In the genomic region with DNA sequence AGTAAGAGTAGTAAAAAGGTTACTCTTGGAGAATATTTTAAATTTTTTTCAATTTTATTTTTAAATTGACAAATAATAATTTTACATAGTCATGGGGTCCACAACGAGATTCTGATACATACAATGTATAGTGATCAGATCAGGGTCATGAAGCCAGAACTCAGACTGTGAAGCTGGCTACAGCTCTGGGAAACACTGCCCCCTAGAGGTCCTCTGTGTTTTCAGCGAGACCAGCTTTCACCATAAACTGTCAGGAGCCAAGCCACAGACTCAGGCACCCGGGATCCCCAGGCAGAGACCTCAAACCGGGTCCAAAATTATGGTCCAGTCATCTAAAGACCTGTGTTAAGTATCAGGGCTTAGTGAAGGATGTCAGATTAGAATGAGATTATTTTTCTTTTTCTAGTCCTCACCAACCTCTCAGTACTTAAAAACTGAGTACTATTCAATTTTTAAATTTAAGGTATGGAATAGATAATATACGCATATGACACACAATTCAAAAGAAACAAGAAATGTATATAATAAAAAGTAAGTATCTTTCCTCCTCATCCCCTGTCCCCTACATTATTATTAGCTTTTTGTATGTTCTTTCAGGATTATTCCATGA, we compare ENCODE assay signal across 8 cellular contexts.
DNase-seq lines count a peak whose midpoint lies in the region; ATAC-seq and TF ChIP-seq lines count a peak whose summit lies in the region.

No MANE protein-coding gene starts in this region.

- H3K9me3 Mint-ChIP-seq in activated naive CD8-positive, alpha-beta T cell treated with anti-CD3 and anti-CD28 coated beads for 36 hours = no peaks in the 10 kb centered on the region

- H3K4me3 Mint-ChIP-seq in activated naive CD8-positive, alpha-beta T cell treated with anti-CD3 and anti-CD28 coated beads for 36 hours = no peak overlapping the region

- H3K27ac Mint-ChIP-seq in activated naive CD8-positive, alpha-beta T cell treated with anti-CD3 and anti-CD28 coated beads for 36 hours = no peak overlapping the region

- no peaks in the 10 kb centered on the region for H3K27me3 Mint-ChIP-seq in activated naive CD8-positive, alpha-beta T cell treated with anti-CD3 and anti-CD28 coated beads for 36 hours

- peak; percentile 96 for ATAC-seq in GM18502 (IDR thresholded peaks at IDR 0.05; ENCODE audit: poor library complexity, unreplicated experiment)
- peak; percentile 73 for ATAC-seq in HG03045 (IDR thresholded peaks at IDR 0.05; ENCODE audit: unreplicated experiment)

- POLR2A ChIA-PET in BJ (lab: Charles Lee) = no interaction called here

- no peaks in the 10 kb centered on the region for H3K4me1 Mint-ChIP-seq in activated naive CD8-positive, alpha-beta T cell treated with anti-CD3 and anti-CD28 coated beads for 36 hours

- H3K27me3 ChIP-seq in BJ (ENCODE audit: control insufficient read depth, insufficient read depth, low read length) = no peaks in the 10 kb centered on the region

- TF ChIP-seq CTCF in BJ (IDR thresholded peaks at IDR 0.05; ENCODE audit: insufficient read depth, low read depth, low read length) = peak; percentile 22; the same call in 1 of the 2 replicates

- no peaks in the 10 kb centered on the region for H3K36me3 ChIP-seq in BJ (ENCODE audit: control insufficient read depth, insufficient read depth, low read length)

- H3K36me3 Mint-ChIP-seq in activated naive CD8-positive, alpha-beta T cell treated with anti-CD3 and anti-CD28 coated beads for 36 hours = no peaks in the 10 kb centered on the region

- DNase-seq in BJ (ENCODE audit: low read depth) (no peak), NCI-H345 (lab: John Stamatoyannopoulos, UW) (peak; percentile 24), iris pigment epithelial cell (ENCODE audit: low read depth) (peak; percentile 29), T1000 (lab: John Stamatoyannopoulos, UW) (no peak)
- peak; percentile 16 for DNase-seq in activated naive CD8-positive, alpha-beta T cell treated with anti-CD3 and anti-CD28 coated beads for 36 hours
- peak; percentile 1 to 14 for DNase-seq in stimulated activated CD8-positive, alpha-beta memory T cell treated with anti-CD3 and anti-CD28 coated beads, Interleukin-2, amount 100 ng/mL, for 48 hours (ENCODE audit: low read depth in 2 of 2)

- CTCF ChIA-PET in BJ (lab: Yijun Ruan, JAX) = interaction anchor here (0.6 kb wide), 1 partner anchor 147 kb away, joined by 4 read pairs; no protein-coding TSS in a partner anchor

- H3K4me3 ChIP-seq in BJ (ENCODE audit: low read depth, low read length) = no peak overlapping the region

Comparison
In these comparisons a context has a peak if more than half of its experiments do, and no peak if none do; other contexts are left out.
1. DNase-seq: peak in NCI-H345 (single experiment), activated naive CD8-positive, alpha-beta T cell treated with anti-CD3 and anti-CD28 coated beads for 36 hours (single experiment), iris pigment epithelial cell (single experiment) and stimulated activated CD8-positive, alpha-beta memory T cell treated with anti-CD3 and anti-CD28 coated beads, Interleukin-2, amount 100 ng/mL, for 48 hours (2 of 2); none in BJ (single experiment) and T1000 (single experiment).